12 cellular contexts compared by ENCODE assay signal in genomic region chr5:172380992-172381643, GRCh38.
DNase-seq lines count a peak whose midpoint lies in the region; ATAC-seq, FAIRE-seq and TF ChIP-seq lines count a peak whose summit lies in the region.
"Had no signal": no experiment of that assay in that cellular context is flagged by ENCODE, and none has a peak within 500 bp of the region (broad histone marks: within the 10 kb centered on the region; RNA-seq: fewer than 3 reads in every experiment).

No MANE protein-coding gene starts in this region.

- no peak overlapping the region for H3K4me2 ChIP-seq in A549

- no peak for TF ChIP-seq RAD21 in A549 (conservative IDR thresholded peaks at IDR 0.05 in 1 of 2, IDR thresholded peaks at IDR 0.05 in 1 of 2)

- ATAC-seq in A549 (no peak), GM21737 (IDR thresholded peaks at IDR 0.05; ENCODE audit: unreplicated experiment) (no peak)

- H3K4me3 ChIP-seq in A549 (no peak overlapping the region), dorsolateral prefrontal cortex (peak overlapping the region in 46 of 59 donors; percentile 2 to 57 (median 36))

- POLR2A ChIA-PET in A549 (lab: Yijun Ruan, JAX): no interaction called here

- H3K27ac ChIP-seq in A549 (peak overlapping the region; percentile 78 to 79; a peak in 4 of 6 replicates), dorsolateral prefrontal cortex (peak overlapping the region in 55 of 59 donors; percentile 5 to 84 (median 65))
- H3K27ac ChIP-seq: epithelial cell of prostate, parathyroid adenoma had no signal

- CTCF ChIA-PET in A549 (lab: Yijun Ruan, JAX): interaction anchor here (1.3 kb wide), 1 partner anchor 9 kb away, joined by 3 read pairs; no protein-coding TSS in a partner anchor

- 95% methylated on average over 18 of the region's 21 CpGs for WGBS in A549 (ENCODE audit: missing lambda C conversion rate)

- DNase-seq in A549 (ENCODE audit: low read depth in 1 of 2, low spot score in 1 of 2): no peak
- peak; percentile 65 for DNase-seq in NCI-H1694 treated with DMSO at 0.1 percent for 48 hours (lab: John Stamatoyannopoulos, UW)
- DNase-seq in dorsolateral prefrontal cortex: peak; percentile 84 to 94 (median 90)
- DNase-seq in middle frontal gyrus (ENCODE audit: extremely low spot score, low spot score): peak; percentile 63
- no peak for DNase-seq in RKO (ENCODE audit: low spot score)
- no peak for DNase-seq in activated CD8-positive, alpha-beta memory T cell treated with anti-CD3 and anti-CD28 coated beads, Interleukin-2, amount 50 U/mL, for 48 hours
- DNase-seq in NCI-H524 (lab: John Stamatoyannopoulos, UW): no peak
- DNase-seq: CD4-positive, alpha-beta T cell; stimulated activated naive CD4-positive, alpha-beta T cell treated with Interleukin-2 at 50 U/mL for 16 hours had no signal

- no peaks in the 10 kb centered on the region for H3K9me3 ChIP-seq in A549

- FAIRE-seq in A549 (lab: Jason Lieb, UNC): no peak

- no peak for TF ChIP-seq POLR2A in A549 (IDR thresholded peaks at IDR 0.05; ENCODE audit: low read length)

- no peaks in the 10 kb centered on the region for H3K27me3 ChIP-seq in dorsolateral prefrontal cortex

- TF ChIP-seq CTCF in A549 (IDR thresholded peaks at IDR 0.05): no peak
- TF ChIP-seq CTCF in dorsolateral prefrontal cortex (IDR thresholded peaks at IDR 0.05 in 54 of 56, conservative IDR thresholded peaks at IDR 0.05 in 2 of 56; ENCODE audit: low read depth in 1 of 56, partially characterized antibody in 56 of 56): peak in 7 of 56 donors; percentile 11 to 35 (median 20)

- H3K4me1 ChIP-seq in A549: peaks cover 34% of the 10 kb centered on the region
- H3K4me1 ChIP-seq: parathyroid adenoma had no signal

- intact Hi-C loops in dorsolateral prefrontal cortex (cut with DNase I): loop anchor here in 1 of 2 donors (1.0 to 10.0 kb wide), 2 partner anchors 33 to 314 kb away; no protein-coding TSS in a partner anchor

- no peak for TF ChIP-seq EP300 in A549 (IDR thresholded peaks at IDR 0.05)

TF ChIP-seq in A549, 52 proteins besides CTCF, POLR2A, EP300 and RAD21:
- TF ChIP-seq GATA3 (IDR thresholded peaks at IDR 0.05; ENCODE audit: borderline replicate concordance) (no peak), TFCP2L1 (CRISPR knock-in tag; IDR thresholded peaks at IDR 0.05) (no peak)

Comparison
In these comparisons a context has a peak if more than half of its experiments do, and no peak if none do; other contexts are left out.
1. DNase-seq: peak in NCI-H1694 treated with DMSO at 0.1 percent for 48 hours (single experiment), dorsolateral prefrontal cortex (10 of 10) and middle frontal gyrus (single experiment); none in A549 (0 of 2), RKO (single experiment), activated CD8-positive, alpha-beta memory T cell treated with anti-CD3 and anti-CD28 coated beads, Interleukin-2, amount 50 U/mL, for 48 hours (single experiment) and NCI-H524 (0 of 2).